1 cellular context compared by ENCODE assay signal in the genomic region with DNA sequence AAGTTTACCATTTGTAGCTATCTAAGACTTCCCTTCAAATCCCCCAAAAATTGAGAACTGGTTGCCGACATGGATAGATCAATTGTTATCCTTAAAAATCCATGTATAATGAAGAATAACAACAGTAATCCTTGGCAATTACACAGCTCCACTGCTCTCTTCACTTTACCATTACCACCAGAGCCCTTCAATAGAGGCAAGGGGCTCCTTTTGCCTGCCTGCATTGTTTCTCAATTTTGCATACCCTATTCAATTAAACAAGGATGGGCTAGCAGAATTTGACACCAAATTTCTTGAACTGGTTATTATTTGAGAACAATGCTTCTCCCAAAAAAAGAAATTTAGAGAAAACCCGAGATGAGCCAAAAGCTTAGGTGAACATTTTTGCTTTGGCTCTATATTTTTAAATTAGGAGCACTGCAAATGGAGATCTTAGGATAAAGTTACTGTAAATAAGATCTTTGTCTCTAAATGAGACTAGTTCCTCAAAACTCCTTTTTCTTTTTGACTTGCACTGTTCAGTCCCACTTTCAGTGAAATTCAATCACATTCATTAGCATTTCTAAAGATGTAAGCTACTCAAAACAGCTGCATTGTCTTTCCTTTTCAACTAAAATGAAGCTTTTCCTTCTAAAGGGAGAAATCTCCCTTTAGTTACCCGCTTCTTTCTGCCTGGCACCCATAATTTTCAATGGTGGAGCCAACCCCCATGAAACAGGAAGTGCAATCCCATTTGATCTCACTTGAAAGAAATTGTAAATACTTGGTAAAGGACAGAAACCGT.
TF ChIP-seq lines count a peak whose summit lies in the region.

No MANE protein-coding gene starts in this region.

TF ChIP-seq in GM12878, 131 proteins besides CTCF, POLR2A, EP300 and RAD21:
- TF ChIP-seq, protein P1, sequence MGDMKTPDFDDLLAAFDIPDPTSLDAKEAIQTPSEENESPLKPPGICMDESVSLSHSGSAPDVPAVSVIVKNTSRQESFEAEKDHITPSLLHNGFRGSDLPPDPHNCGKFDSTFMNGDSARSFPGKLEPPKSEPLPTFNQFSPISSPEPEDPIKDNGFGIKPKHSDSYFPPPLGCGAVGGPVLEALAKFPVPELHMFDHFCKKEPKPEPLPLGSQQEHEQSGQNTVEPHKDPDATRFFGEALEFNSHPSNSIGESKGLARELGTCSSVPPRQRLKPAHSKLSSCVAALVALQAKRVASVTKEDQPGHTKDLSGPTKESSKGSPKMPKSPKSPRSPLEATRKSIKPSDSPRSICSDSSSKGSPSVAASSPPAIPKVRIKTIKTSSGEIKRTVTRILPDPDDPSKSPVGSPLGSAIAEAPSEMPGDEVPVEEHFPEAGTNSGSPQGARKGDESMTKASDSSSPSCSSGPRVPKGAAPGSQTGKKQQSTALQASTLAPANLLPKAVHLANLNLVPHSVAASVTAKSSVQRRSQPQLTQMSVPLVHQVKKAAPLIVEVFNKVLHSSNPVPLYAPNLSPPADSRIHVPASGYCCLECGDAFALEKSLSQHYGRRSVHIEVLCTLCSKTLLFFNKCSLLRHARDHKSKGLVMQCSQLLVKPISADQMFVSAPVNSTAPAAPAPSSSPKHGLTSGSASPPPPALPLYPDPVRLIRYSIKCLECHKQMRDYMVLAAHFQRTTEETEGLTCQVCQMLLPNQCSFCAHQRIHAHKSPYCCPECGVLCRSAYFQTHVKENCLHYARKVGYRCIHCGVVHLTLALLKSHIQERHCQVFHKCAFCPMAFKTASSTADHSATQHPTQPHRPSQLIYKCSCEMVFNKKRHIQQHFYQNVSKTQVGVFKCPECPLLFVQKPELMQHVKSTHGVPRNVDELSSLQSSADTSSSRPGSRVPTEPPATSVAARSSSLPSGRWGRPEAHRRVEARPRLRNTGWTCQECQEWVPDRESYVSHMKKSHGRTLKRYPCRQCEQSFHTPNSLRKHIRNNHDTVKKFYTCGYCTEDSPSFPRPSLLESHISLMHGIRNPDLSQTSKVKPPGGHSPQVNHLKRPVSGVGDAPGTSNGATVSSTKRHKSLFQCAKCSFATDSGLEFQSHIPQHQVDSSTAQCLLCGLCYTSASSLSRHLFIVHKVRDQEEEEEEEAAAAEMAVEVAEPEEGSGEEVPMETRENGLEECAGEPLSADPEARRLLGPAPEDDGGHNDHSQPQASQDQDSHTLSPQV (IDR thresholded peaks at IDR 0.05), result no peak
- TF ChIP-seq SPI1 (IDR thresholded peaks at IDR 0.05; ENCODE audit: borderline replicate concordance, insufficient read depth, low read depth, low read length), result peak; percentile 29; the same call in 1 of the 2 replicates
TF ChIP-seq in GM12878: peak in this region for 1.
